10 cellular contexts compared by ENCODE assay signal in genomic region chr7:116224492-116225098, GRCh38. TPM values are rescaled to one million over a fixed set of nuclear protein-coding genes. Genes with fewer than 3 reads are reported as not detected.
DNase-seq lines count a peak whose midpoint lies in the region; ATAC-seq and TF ChIP-seq lines count a peak whose summit lies in the region.
"Had no signal": no experiment of that assay in that cellular context is flagged by ENCODE, and none has a peak within 500 bp of the region (broad histone marks: within the 10 kb centered on the region; RNA-seq: fewer than 3 reads in every experiment).

No MANE protein-coding gene starts in this region.

- H3K79me2 ChIP-seq in MM.1S (ENCODE audit: low read length): peaks cover 96% of the 10 kb centered on the region

- no peak overlapping the region for H2AFZ ChIP-seq in MM.1S (ENCODE audit: low read length)

- no peak overlapping the region for H3K9ac ChIP-seq in MM.1S (ENCODE audit: low read length)

- DNase-seq in MM.1S: peak; percentile 48
- no peak for DNase-seq in natural killer cell treated with Interleukin-12 subunit alpha and Interleukin-12 subunit beta and Interleukin-15 and Interleukin-18, amount 100 ng/mL, for 72 hours (ENCODE audit: low spot score)
- no peak for DNase-seq in 8988T
- no peak for DNase-seq in HuH-7 (ENCODE audit: low spot score)
- no peak for DNase-seq in activated gamma-delta T cell (lab: John Stamatoyannopoulos, UW)
- no peak for DNase-seq in retina
- DNase-seq: kidney glomerular epithelial cell, NCI-H1092 had no signal

- H3K27me3 ChIP-seq in MM.1S (replicated peaks; ENCODE audit: insufficient read depth, low read length): no peaks in the 10 kb centered on the region

- no peaks in the 10 kb centered on the region for H3K9me3 Mint-ChIP-seq in natural killer cell treated with Interleukin-12 subunit alpha and Interleukin-12 subunit beta and Interleukin-15 and Interleukin-18, amount 100 ng/mL, for 72 hours

- H4K20me1 ChIP-seq in MM.1S (ENCODE audit: insufficient read depth, low read length): peaks cover 46% of the 10 kb centered on the region

- peaks cover 34% of the 10 kb centered on the region for H3K4me1 ChIP-seq in MM.1S (ENCODE audit: low read length)

- ATAC-seq in GM18861 (IDR thresholded peaks at IDR 0.05; ENCODE audit: unreplicated experiment) (peak; percentile 53), GM21723 (IDR thresholded peaks at IDR 0.05; ENCODE audit: unreplicated experiment) (peak; percentile 51)
- ATAC-seq in natural killer cell treated with Interleukin-12 subunit alpha and Interleukin-12 subunit beta and Interleukin-15 and Interleukin-18, amount 100 ng/mL, for 72 hours: peak; percentile 74 to 78

- no peak for TF ChIP-seq CTCF in MM.1S (IDR thresholded peaks at IDR 0.05; ENCODE audit: low read length)

- H3K4me2 ChIP-seq in MM.1S (ENCODE audit: low read depth, low read length): peak overlapping the region; percentile 51

- H3K4me3 ChIP-seq in MM.1S (ENCODE audit: low read length): peak overlapping the region; percentile 22; the same call in 1 of the 2 replicates

- no peaks in the 10 kb centered on the region for H3K27me3 Mint-ChIP-seq in natural killer cell treated with Interleukin-12 subunit alpha and Interleukin-12 subunit beta and Interleukin-15 and Interleukin-18, amount 100 ng/mL, for 72 hours

- peaks cover 60 to 78% of the 10 kb centered on the region in 2 donors for H3K4me1 Mint-ChIP-seq in natural killer cell treated with Interleukin-12 subunit alpha and Interleukin-12 subunit beta and Interleukin-15 and Interleukin-18, amount 100 ng/mL, for 72 hours (ENCODE audit: low read depth in 2 of 2)

- H3K27ac Mint-ChIP-seq in natural killer cell treated with Interleukin-12 subunit alpha and Interleukin-12 subunit beta and Interleukin-15 and Interleukin-18, amount 100 ng/mL, for 72 hours: peak overlapping the region; percentile 72

- no peaks in the 10 kb centered on the region for H3K9me3 ChIP-seq in MM.1S (replicated peaks; ENCODE audit: insufficient read depth, low read length)

- no peak overlapping the region for H3K27ac ChIP-seq in MM.1S (ENCODE audit: low read length)

- H3K36me3 Mint-ChIP-seq in natural killer cell treated with Interleukin-12 subunit alpha and Interleukin-12 subunit beta and Interleukin-15 and Interleukin-18, amount 100 ng/mL, for 72 hours: no peaks in the 10 kb centered on the region

- H3K36me3 ChIP-seq in MM.1S (replicated peaks; ENCODE audit: insufficient read depth, low read length): no peaks in the 10 kb centered on the region

- no peaks in the 10 kb centered on the region for H3K9me2 ChIP-seq in MM.1S (replicated peaks; ENCODE audit: insufficient read depth, low read length)

- H3F3A ChIP-seq in MM.1S (ENCODE audit: insufficient read depth, low read length): peaks cover 12% of the 10 kb centered on the region

- H3K4me3 Mint-ChIP-seq in natural killer cell treated with Interleukin-12 subunit alpha and Interleukin-12 subunit beta and Interleukin-15 and Interleukin-18, amount 100 ng/mL, for 72 hours: peak overlapping the region; percentile 80

RNA-seq across cellular contexts. Expression of gene TES, which starts 14.3 kb away (rescaled TPM):
- 100 to 1,000 TPM in 1 of 2 donors, 10 to 100 TPM in 1; 69.1 to 124 TPM for total RNA-seq in natural killer cell treated with Interleukin-12 subunit alpha and Interleukin-12 subunit beta and Interleukin-15 and Interleukin-18, amount 100 ng/mL, for 72 hours
